In genomic region chr16:67226295-67226803, GRCh38 we compare ENCODE assay signal across 8 cellular contexts. TPM values are rescaled to one million over a fixed set of nuclear protein-coding genes. Genes with fewer than 3 reads are reported as not detected.
DNase-seq lines count a peak whose midpoint lies in the region; ATAC-seq and TF ChIP-seq lines count a peak whose summit lies in the region.

No MANE protein-coding gene starts in this region.

- peak overlapping the region; percentile 81 to 85 for H3K27ac ChIP-seq in breast epithelium

- intact Hi-C loops in breast epithelium (cut with DNase I; ENCODE audit: low total_unique reads) = no loop called here

- no peak for TF ChIP-seq POLR2A in breast epithelium (IDR thresholded peaks at IDR 0.05)

- no peaks in the 10 kb centered on the region for H3K27me3 Mint-ChIP-seq in stimulated activated naive CD8-positive, alpha-beta T cell treated with anti-CD3 and anti-CD28 coated beads, Interleukin-15, Interleukin-2, amounts not matched to agents 100 ng/mL and 50 ng/mL, for 24 hours

- peaks cover 5 to 6% of the 10 kb centered on the region in 2 donors for H3K4me1 ChIP-seq in breast epithelium
- H3K4me1 ChIP-seq in mononuclear cell (ENCODE audit: insufficient read depth, low read length) = peaks cover 27% of the 10 kb centered on the region

- peak in 1 of 3 donors; percentile 25 for TF ChIP-seq CTCF in breast epithelium (IDR thresholded peaks at IDR 0.05)
- no peak for TF ChIP-seq CTCF in GM13976 (IDR thresholded peaks at IDR 0.05; ENCODE audit: borderline replicate concordance, control extremely low read depth, extremely low read depth, insufficient read depth, missing control alignments)

- ATAC-seq in stimulated activated naive CD8-positive, alpha-beta T cell treated with anti-CD3 and anti-CD28 coated beads, Interleukin-15, Interleukin-2, amounts not matched to agents 100 U/mL and 50 U/mL, for 24 hours = no peak
- ATAC-seq in GM21526 (IDR thresholded peaks at IDR 0.05; ENCODE audit: low FRiP score, unreplicated experiment) = no peak
- ATAC-seq in HG03135 (IDR thresholded peaks at IDR 0.05; ENCODE audit: unreplicated experiment) = no peak

- H3K4me1 Mint-ChIP-seq in stimulated activated naive CD8-positive, alpha-beta T cell treated with anti-CD3 and anti-CD28 coated beads, Interleukin-15, Interleukin-2, amounts not matched to agents 100 ng/mL and 50 ng/mL, for 24 hours (ENCODE audit: low read depth) = peaks cover 52% of the 10 kb centered on the region

- H3K9me3 ChIP-seq in breast epithelium (no peaks in the 10 kb centered on the region), mononuclear cell (ENCODE audit: low read depth, low read length) (no peaks in the 10 kb centered on the region)

- H3K27ac Mint-ChIP-seq in stimulated activated naive CD8-positive, alpha-beta T cell treated with anti-CD3 and anti-CD28 coated beads, Interleukin-15, Interleukin-2, amounts not matched to agents 100 ng/mL and 50 ng/mL, for 24 hours = peak overlapping the region; percentile 85

- H3K4me3 Mint-ChIP-seq in stimulated activated naive CD8-positive, alpha-beta T cell treated with anti-CD3 and anti-CD28 coated beads, Interleukin-15, Interleukin-2, amounts not matched to agents 100 ng/mL and 50 ng/mL, for 24 hours = peak overlapping the region; percentile 97

- H3K9me3 Mint-ChIP-seq in stimulated activated naive CD8-positive, alpha-beta T cell treated with anti-CD3 and anti-CD28 coated beads, Interleukin-15, Interleukin-2, amounts not matched to agents 100 ng/mL and 50 ng/mL, for 24 hours = no peaks in the 10 kb centered on the region

- no peaks in the 10 kb centered on the region for H3K27me3 ChIP-seq in breast epithelium
- no peaks in the 10 kb centered on the region for H3K27me3 ChIP-seq in mononuclear cell (ENCODE audit: insufficient read depth, low read length)

- in situ Hi-C loops in GM13976 (cut with MboI; ENCODE audit: low sequenced_read_pairs, unreplicated experiment) = no loop called here

- no peak for DNase-seq in stimulated activated naive CD8-positive, alpha-beta T cell treated with anti-CD3 and anti-CD28 coated beads, Interleukin-15, Interleukin-2, amounts not matched to agents 100 U/mL and 50 U/mL, for 24 hours
- DNase-seq in breast epithelium (ENCODE audit: low spot score in 2 of 2) = no peak
- no peak for DNase-seq in GM13976 (ENCODE audit: low spot score)
- no peak for DNase-seq in 8988T

- H3K36me3 ChIP-seq in breast epithelium = peaks cover 6% of the 10 kb centered on the region

- H3K4me3 ChIP-seq in breast epithelium (peak overlapping the region; percentile 63 to 95 (median 84)), mononuclear cell (ENCODE audit: low read length) (peak overlapping the region; percentile 68)

- peaks cover 31% of the 10 kb centered on the region for H3K36me3 Mint-ChIP-seq in stimulated activated naive CD8-positive, alpha-beta T cell treated with anti-CD3 and anti-CD28 coated beads, Interleukin-15, Interleukin-2, amounts not matched to agents 100 ng/mL and 50 ng/mL, for 24 hours (ENCODE audit: low read depth)

RNA-seq across cellular contexts. Expression of gene TMEM208, which starts 0.6 kb away (rescaled TPM):
- total RNA-seq in breast epithelium (10 to 100 TPM; 35.2 to 46.2 (median 44.2) TPM), mononuclear cell (17.3 TPM)

RNA-seq across cellular contexts. Expression of gene FHOD1, which starts 20.9 kb away (rescaled TPM):
- total RNA-seq in breast epithelium (10 to 100 TPM; 19.3 to 25.9 (median 22.6) TPM), mononuclear cell (16.5 TPM)

RNA-seq across cellular contexts. Expression of gene SLC9A5, which starts 22.4 kb away (rescaled TPM):
- total RNA-seq in breast epithelium (1 to 10 TPM in 2 of 3 donors, under 1 TPM in 1; 0.96 to 2.3 (median 1.3) TPM), mononuclear cell (0.63 TPM)

RNA-seq across cellular contexts. Expression of gene ELMO3, which starts 27.4 kb away (rescaled TPM):
- total RNA-seq in breast epithelium (10 to 100 TPM in 2 of 3 donors, 1 to 10 TPM in 1; 1.1 to 35.0 (median 19.7) TPM), mononuclear cell (0.31 TPM)

RNA-seq across cellular contexts. Expression of gene E2F4, which starts 34.4 kb away (rescaled TPM):
- total RNA-seq in breast epithelium (10 to 100 TPM; 74.1 to 86.9 (median 76.1) TPM), mononuclear cell (53.3 TPM)
